Comparison of ENCODE assay signal across 20 cellular contexts in genomic region chrX:125405339-125405738, GRCh38.
"Had no signal": no experiment of that assay in that cellular context is flagged by ENCODE, and none has a peak within 500 bp of the region (broad histone marks: within the 10 kb centered on the region; RNA-seq: fewer than 3 reads in every experiment).

No MANE protein-coding gene starts in this region.

- H3K27me3 ChIP-seq: esophagus muscularis mucosa, gastrocnemius medialis, stomach, transverse colon had no signal

- FAIRE-seq: keratinocyte had no signal

- H3K4me3 ChIP-seq: esophagus muscularis mucosa, gastrocnemius medialis, psoas muscle, stomach, thoracic aorta, transverse colon had no signal

- H3K36me3 ChIP-seq: esophagus muscularis mucosa, gastrocnemius medialis, stomach, thoracic aorta, transverse colon had no signal

- H3K4me1 ChIP-seq: esophagus muscularis mucosa, gastrocnemius medialis, psoas muscle, stomach, transverse colon had no signal

- H3K27ac ChIP-seq: epithelial cell of prostate, esophagus muscularis mucosa, gastrocnemius medialis, psoas muscle, stomach, thoracic aorta, transverse colon had no signal

- DNase-seq: effector memory CD8-positive, alpha-beta T cell; gastrocnemius medialis; glutamatergic neuron; immature natural killer cell; left colon; mesendoderm; naive B cell; nephron progenitor cell; psoas muscle; stimulated activated CD4-positive, alpha-beta T cell treated with anti-CD3 and anti-CD28 coated beads, Interleukin-2, amount 100 ng/mL, for 24 hours; stimulated activated CD4-positive, alpha-beta T cell treated with anti-CD3 and anti-CD28 coated beads, Interleukin-4, amount 100 ng/mL, for 4 hours; stimulated activated naive CD4-positive, alpha-beta T cell; stomach; substantia nigra; transverse colon had no signal

- H3K9me3 ChIP-seq: esophagus muscularis mucosa, gastrocnemius medialis, psoas muscle, stomach, thoracic aorta, transverse colon had no signal

- ATAC-seq: effector memory CD8-positive, alpha-beta T cell; gastrocnemius medialis; left colon; psoas muscle; sciatic nerve had no signal
